4 cellular contexts compared by ENCODE assay signal in genomic region chr1:224030257-224030656, GRCh38.
DNase-seq lines count a peak whose midpoint lies in the region; ATAC-seq, FAIRE-seq and TF ChIP-seq lines count a peak whose summit lies in the region.
"Not testable (repeated sequence)": the region's sequence is repeated elsewhere in the genome, so short reads cannot be mapped to it uniquely, and the experiment has no call there.

No MANE protein-coding gene starts in this region.

- not testable (repeated sequence) for H3K4me3 Mint-ChIP-seq in stimulated activated memory B cell treated with anti-CD40 and anti-IgM and Interleukin-4, amounts not matched to agents 10 μg/mL and 1 μg/mL and 100 μg/mL, for 72 hours

- TF ChIP-seq RAD21 in GM12878 (IDR thresholded peaks at IDR 0.05; ENCODE audit: insufficient read depth, low read depth, low read length): not testable (repeated sequence)

- RAD21 ChIA-PET in GM12878 (lab: Charles Lee; ENCODE audit: unreplicated experiment): not testable (repeated sequence)

- not testable (repeated sequence) for H3K9me3 ChIP-seq in DND-41 (ENCODE audit: insufficient read depth, low read length, severe bottlenecking); GM12878 (replicated peaks; ENCODE audit: control insufficient read depth, insufficient read depth, low read length)

- not testable (repeated sequence) for TF ChIP-seq EP300 in GM12878 (IDR thresholded peaks at IDR 0.05; ENCODE audit: borderline replicate concordance in 1 of 2, control insufficient read depth in 1 of 2, low read depth in 2 of 2, low read length in 2 of 2)

- DNase-seq in DND-41; GM12878 (ENCODE audit: low read depth, low spot score): not testable (repeated sequence)
- peak; percentile 48 for DNase-seq in NCI-H69 (lab: John Stamatoyannopoulos, UW)

- SMC1A ChIA-PET in GM12878 (lab: Charles Lee; ENCODE audit: uncharacterized antibody, unreplicated experiment): not testable (repeated sequence)

- CTCF ChIA-PET in GM12878 (lab: Yijun Ruan, JAX): not testable (repeated sequence)

- POLR2A ChIA-PET in GM12878 (lab: Charles Lee): not testable (repeated sequence)

- not testable (repeated sequence) for H3K27me3 Mint-ChIP-seq in stimulated activated memory B cell treated with anti-CD40 and anti-IgM and Interleukin-4, amounts not matched to agents 10 μg/mL and 1 μg/mL and 100 μg/mL, for 72 hours

- FAIRE-seq in GM12878 (lab: Jason Lieb, UNC): not testable (repeated sequence)

- not testable (repeated sequence) for H4K20me1 ChIP-seq in DND-41 (ENCODE audit: insufficient read depth, low read length); GM12878 (ENCODE audit: control insufficient read depth, insufficient read depth)

- H3K9me3 Mint-ChIP-seq in stimulated activated memory B cell treated with anti-CD40 and anti-IgM and Interleukin-4, amounts not matched to agents 10 μg/mL and 1 μg/mL and 100 μg/mL, for 72 hours: not testable (repeated sequence)

- H3K27ac ChIP-seq in DND-41 (ENCODE audit: low read length); GM12878 (ENCODE audit: control insufficient read depth, insufficient read depth): not testable (repeated sequence)

- H3K79me2 ChIP-seq in DND-41 (ENCODE audit: insufficient read depth, low read length); GM12878 (ENCODE audit: control insufficient read depth, insufficient read depth, low read length): not testable (repeated sequence)

- not testable (repeated sequence) for H3K4me3 ChIP-seq in DND-41 (ENCODE audit: low read depth in 1 of 2, low read length in 2 of 2); GM12878

- BruUV-seq in GM12878 (replicated peaks; lab: Mats Ljungman, UMichigan): not testable (repeated sequence)

- H3K4me1 ChIP-seq in DND-41 (ENCODE audit: insufficient read depth, low read length); GM12878 (ENCODE audit: control insufficient read depth, insufficient read depth, low read length): not testable (repeated sequence)

- not testable (repeated sequence) for H3K4me1 Mint-ChIP-seq in stimulated activated memory B cell treated with anti-CD40 and anti-IgM and Interleukin-4, amounts not matched to agents 10 μg/mL and 1 μg/mL and 100 μg/mL, for 72 hours

- H3K4me2 ChIP-seq in DND-41 (ENCODE audit: insufficient read depth, low read length); GM12878 (ENCODE audit: control insufficient read depth, insufficient read depth): not testable (repeated sequence)

- H3K36me3 ChIP-seq in DND-41 (ENCODE audit: insufficient read depth, low read length); GM12878 (ENCODE audit: control insufficient read depth in 2 of 2, insufficient read depth in 2 of 2, low read length in 1 of 2): not testable (repeated sequence)

- not testable (repeated sequence) for TF ChIP-seq POLR2A in GM12878 (IDR thresholded peaks at IDR 0.05; ENCODE audit: low read depth, low read length)

- 29% methylated on average over 6 of the region's 6 CpGs for WGBS in GM12878 (ENCODE audit: insufficient coverage, insufficient replicate concordance, low lambda C conversion rate, missing lambda C conversion rate)

- not testable (repeated sequence) for TF ChIP-seq CTCF in DND-41 (IDR thresholded peaks at IDR 0.05; ENCODE audit: borderline replicate concordance, extremely low read depth, low read length, poor library complexity, severe bottlenecking); GM12878 (IDR thresholded peaks at IDR 0.05 in 2 of 3, conservative IDR thresholded peaks at IDR 0.05 in 1 of 3; ENCODE audit: control insufficient read depth in 2 of 3, extremely low read depth in 1 of 3, insufficient read depth in 1 of 3, low read depth in 3 of 3, low read length in 3 of 3)

- H3K9ac ChIP-seq in DND-41 (ENCODE audit: low read depth, low read length); GM12878 (ENCODE audit: control insufficient read depth, insufficient read depth, low read length): not testable (repeated sequence)

- H2AFZ ChIP-seq in DND-41 (ENCODE audit: low read depth, low read length); GM12878 (ENCODE audit: control insufficient read depth, low read depth, low read length): not testable (repeated sequence)

- intact Hi-C loops in GM12878 (cut with micrococcal nuclease; ENCODE audit: unreplicated experiment): not testable (repeated sequence)

- in situ Hi-C loops in GM12878 (cut with MboI): not testable (repeated sequence)

- H3K27ac Mint-ChIP-seq in stimulated activated memory B cell treated with anti-CD40 and anti-IgM and Interleukin-4, amounts not matched to agents 10 μg/mL and 1 μg/mL and 100 μg/mL, for 72 hours: not testable (repeated sequence)

- not testable (repeated sequence) for H3K36me3 Mint-ChIP-seq in stimulated activated memory B cell treated with anti-CD40 and anti-IgM and Interleukin-4, amounts not matched to agents 10 μg/mL and 1 μg/mL and 100 μg/mL, for 72 hours

- ATAC-seq in DND-41 (ENCODE audit: insufficient read depth, low read depth) (peak; percentile 60; the same call in 2 of the 3 replicates), GM12878 (peak; percentile 57)
- peak; percentile 72 for ATAC-seq in stimulated activated memory B cell treated with anti-CD40 and anti-IgM and Interleukin-4, amounts not matched to agents 10 μg/mL and 1 μg/mL and 100 μg/mL, for 72 hours

- H3K27me3 ChIP-seq in DND-41 (ENCODE audit: insufficient read depth, low read length, poor library complexity); GM12878 (replicated peaks in 1 of 2; ENCODE audit: control insufficient read depth in 2 of 2, insufficient read depth in 2 of 2, low read length in 1 of 2): not testable (repeated sequence)
